Comparison of ENCODE assay signal across 1 cellular context in genomic region chr11:69335461-69336386, GRCh38.
TF ChIP-seq lines count a peak whose summit lies in the region.

No MANE protein-coding gene starts in this region.

TF ChIP-seq in K562, 482 proteins besides CTCF, POLR2A, EP300 and RAD21:
- TF ChIP-seq CREB1 (IDR thresholded peaks at IDR 0.05) (no peak), CREB1 (CRISPR knock-in tag; IDR thresholded peaks at IDR 0.05) (no peak), E2F1 (CRISPR knock-in tag; IDR thresholded peaks at IDR 0.05) (no peak), THRB (CRISPR knock-in tag; conservative IDR thresholded peaks at IDR 0.05) (no peak), JUNB (CRISPR knock-in tag; conservative IDR thresholded peaks at IDR 0.05) (no peak), ZNF282 (CRISPR knock-in tag; IDR thresholded peaks at IDR 0.05) (no peak), POLR2AphosphoS2 (IDR thresholded peaks at IDR 0.05; ENCODE audit: low read length) (no peak), C11orf30 (IDR thresholded peaks at IDR 0.05; ENCODE audit: low read depth) (peak; percentile 54; the same call in 1 of the 2 replicates), ZNF217 (CRISPR knock-in tag; IDR thresholded peaks at IDR 0.05) (no peak), ZNF318 (IDR thresholded peaks at IDR 0.05; ENCODE audit: borderline replicate concordance in 1 of 2, low read depth in 1 of 2) (no peak), HDGF (IDR thresholded peaks at IDR 0.05) (no peak), NFE2 (IDR thresholded peaks at IDR 0.05; ENCODE audit: low read depth) (peak; percentile 80), MAFF (IDR thresholded peaks at IDR 0.05; ENCODE audit: low read length) (peak; percentile 63), ZEB2 (IDR thresholded peaks at IDR 0.05) (no peak), ZNF316 (IDR thresholded peaks at IDR 0.05) (peak; percentile 55), PHF8 (IDR thresholded peaks at IDR 0.05; ENCODE audit: borderline replicate concordance, low read length) (no peak), MAFK (IDR thresholded peaks at IDR 0.05; ENCODE audit: low read length) (peak; percentile 64), MAFG (tag; conservative IDR thresholded peaks at IDR 0.05) (peak; percentile 58), KDM2B (CRISPR knock-in tag; IDR thresholded peaks at IDR 0.05) (no peak), COPS2 (conservative IDR thresholded peaks at IDR 0.05) (no peak), ZBTB9 (CRISPR knock-in tag; IDR thresholded peaks at IDR 0.05) (no peak), ATF7 (IDR thresholded peaks at IDR 0.05) (no peak), ZBTB17 (CRISPR knock-in tag; IDR thresholded peaks at IDR 0.05) (no peak), CAMTA2 (CRISPR knock-in tag; conservative IDR thresholded peaks at IDR 0.05) (no peak)
